ENCODE assay signal across 1 cellular context in the genomic region with DNA sequence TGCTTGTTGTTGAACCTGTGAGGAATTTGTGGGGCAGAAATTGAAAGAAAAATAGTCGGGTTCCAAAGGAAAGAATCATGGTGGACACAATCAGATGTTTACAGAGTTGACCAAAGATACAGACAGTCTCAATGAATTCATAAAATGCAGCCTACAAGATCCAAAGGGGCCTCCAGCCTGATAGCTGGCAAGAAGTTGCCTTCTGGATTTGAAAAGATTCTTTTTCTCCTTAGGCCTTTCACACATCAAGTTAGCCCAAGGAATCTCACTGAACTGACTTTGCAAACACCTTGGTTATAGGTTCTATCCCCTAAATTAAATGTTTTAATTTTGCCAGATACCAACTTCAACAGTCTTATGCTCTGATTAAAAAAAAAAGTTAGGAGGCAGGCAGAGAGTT.
TF ChIP-seq lines count a peak whose summit lies in the region.

No MANE protein-coding gene starts in this region.

TF ChIP-seq in K562, 482 proteins besides CTCF, POLR2A, EP300 and RAD21:
- TF ChIP-seq MED1 (CRISPR knock-in tag; IDR thresholded peaks at IDR 0.05; ENCODE audit: borderline replicate concordance) (no peak), SMAD3 (CRISPR knock-in tag; conservative IDR thresholded peaks at IDR 0.05) (no peak), PHB (CRISPR knock-in tag; IDR thresholded peaks at IDR 0.05) (no peak), HCFC1 (IDR thresholded peaks at IDR 0.05; ENCODE audit: low read depth, low read length) (no peak), SAP30 (IDR thresholded peaks at IDR 0.05; ENCODE audit: borderline replicate concordance, insufficient read depth, low read depth, low read length, poor library complexity, severe bottlenecking) (no peak), ZNF436 (CRISPR knock-in tag; IDR thresholded peaks at IDR 0.05) (no peak), NFRKB (IDR thresholded peaks at IDR 0.05; ENCODE audit: low read depth) (no peak), ILF3 (IDR thresholded peaks at IDR 0.05; ENCODE audit: borderline replicate concordance) (no peak), IRF2 (CRISPR knock-in tag; IDR thresholded peaks at IDR 0.05) (no peak), ZNF263 (CRISPR knock-in tag; IDR thresholded peaks at IDR 0.05; ENCODE audit: borderline replicate concordance) (no peak), ZNF23 (CRISPR knock-in tag; IDR thresholded peaks at IDR 0.05) (no peak), HDAC1 (IDR thresholded peaks at IDR 0.05) (no peak), ZEB2 (IDR thresholded peaks at IDR 0.05) (no peak)
- TF ChIP-seq, protein P1, sequence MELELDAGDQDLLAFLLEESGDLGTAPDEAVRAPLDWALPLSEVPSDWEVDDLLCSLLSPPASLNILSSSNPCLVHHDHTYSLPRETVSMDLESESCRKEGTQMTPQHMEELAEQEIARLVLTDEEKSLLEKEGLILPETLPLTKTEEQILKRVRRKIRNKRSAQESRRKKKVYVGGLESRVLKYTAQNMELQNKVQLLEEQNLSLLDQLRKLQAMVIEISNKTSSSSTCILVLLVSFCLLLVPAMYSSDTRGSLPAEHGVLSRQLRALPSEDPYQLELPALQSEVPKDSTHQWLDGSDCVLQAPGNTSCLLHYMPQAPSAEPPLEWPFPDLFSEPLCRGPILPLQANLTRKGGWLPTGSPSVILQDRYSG (tag; conservative IDR thresholded peaks at IDR 0.05; ENCODE audit: low read depth) = no peak
- TF ChIP-seq, protein P2, sequence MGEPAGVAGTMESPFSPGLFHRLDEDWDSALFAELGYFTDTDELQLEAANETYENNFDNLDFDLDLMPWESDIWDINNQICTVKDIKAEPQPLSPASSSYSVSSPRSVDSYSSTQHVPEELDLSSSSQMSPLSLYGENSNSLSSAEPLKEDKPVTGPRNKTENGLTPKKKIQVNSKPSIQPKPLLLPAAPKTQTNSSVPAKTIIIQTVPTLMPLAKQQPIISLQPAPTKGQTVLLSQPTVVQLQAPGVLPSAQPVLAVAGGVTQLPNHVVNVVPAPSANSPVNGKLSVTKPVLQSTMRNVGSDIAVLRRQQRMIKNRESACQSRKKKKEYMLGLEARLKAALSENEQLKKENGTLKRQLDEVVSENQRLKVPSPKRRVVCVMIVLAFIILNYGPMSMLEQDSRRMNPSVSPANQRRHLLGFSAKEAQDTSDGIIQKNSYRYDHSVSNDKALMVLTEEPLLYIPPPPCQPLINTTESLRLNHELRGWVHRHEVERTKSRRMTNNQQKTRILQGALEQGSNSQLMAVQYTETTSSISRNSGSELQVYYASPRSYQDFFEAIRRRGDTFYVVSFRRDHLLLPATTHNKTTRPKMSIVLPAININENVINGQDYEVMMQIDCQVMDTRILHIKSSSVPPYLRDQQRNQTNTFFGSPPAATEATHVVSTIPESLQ (CRISPR knock-in tag; IDR thresholded peaks at IDR 0.05) = no peak
- TF ChIP-seq, protein P3, sequence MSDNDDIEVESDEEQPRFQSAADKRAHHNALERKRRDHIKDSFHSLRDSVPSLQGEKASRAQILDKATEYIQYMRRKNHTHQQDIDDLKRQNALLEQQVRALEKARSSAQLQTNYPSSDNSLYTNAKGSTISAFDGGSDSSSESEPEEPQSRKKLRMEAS (CRISPR knock-in tag; IDR thresholded peaks at IDR 0.05) = no peak
